Comparison of ENCODE assay signal across 21 cellular contexts in the genomic region with DNA sequence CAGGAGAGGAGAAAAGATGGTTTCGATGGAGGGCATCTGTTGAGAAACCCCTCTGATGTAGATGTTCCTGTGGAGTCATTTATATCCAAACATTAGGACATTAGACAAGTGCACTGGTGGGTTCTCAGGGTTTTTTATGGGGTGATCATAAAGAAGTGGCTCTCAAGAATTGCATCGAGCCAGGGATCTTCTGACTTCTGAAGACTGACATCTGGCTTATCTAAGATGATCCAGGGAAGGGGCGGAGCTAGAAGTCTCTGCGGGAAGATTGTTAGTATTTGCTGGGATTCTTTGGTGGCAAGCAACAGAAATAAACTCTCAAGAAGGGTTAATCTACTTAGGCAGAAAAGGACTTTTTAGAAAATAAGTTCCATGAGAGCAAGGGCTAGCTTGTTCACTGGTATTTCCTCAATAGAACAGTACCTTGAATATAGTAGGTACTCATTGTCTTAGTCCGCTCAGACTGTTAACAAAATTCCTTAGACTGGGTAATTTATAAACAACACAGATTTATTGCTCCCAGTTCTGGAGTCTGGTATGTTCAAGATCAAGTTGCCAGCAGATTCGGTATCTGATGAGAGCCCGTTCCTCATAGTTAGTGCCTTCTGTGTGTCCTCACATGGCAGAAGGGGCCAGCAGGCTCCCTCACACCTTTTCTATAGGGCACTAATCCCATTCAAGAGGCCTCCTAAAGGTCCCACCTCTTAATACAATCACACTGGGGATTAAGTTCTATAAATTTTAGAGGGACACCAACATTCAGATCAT. TPM values are rescaled to one million over a fixed set of nuclear protein-coding genes. Genes with fewer than 3 reads are reported as not detected.
DNase-seq lines count a peak whose midpoint lies in the region; ATAC-seq and TF ChIP-seq lines count a peak whose summit lies in the region.
"Had no signal": no experiment of that assay in that cellular context is flagged by ENCODE, and none has a peak within 500 bp of the region (broad histone marks: within the 10 kb centered on the region; RNA-seq: fewer than 3 reads in every experiment).

No MANE protein-coding gene starts in this region.

- no peak for ATAC-seq in heart left ventricle
- ATAC-seq in right cardiac atrium = no peak
- ATAC-seq in upper lobe of left lung (ENCODE audit: low FRiP score in 2 of 2) = no peak
- no peak for ATAC-seq in HG03521 (IDR thresholded peaks at IDR 0.05; ENCODE audit: unreplicated experiment)
- ATAC-seq: activated CD8-positive, alpha-beta memory T cell treated with anti-CD3 and anti-CD28 coated beads, Interleukin-2, amount 10 ng/mL, durations not matched to agents 7 days and 5 days; activated naive CD4-positive, alpha-beta T cell treated with anti-CD3 and anti-CD28 coated beads, Interleukin-2, amount 50 U/mL, for 72 hours had no signal

- H3K4me1 ChIP-seq in heart left ventricle = peaks cover 0 to 16% (median 12%) of the 10 kb centered on the region in 12 donors
- no peaks in the 10 kb centered on the region for H3K4me1 ChIP-seq in right cardiac atrium (ENCODE audit: control insufficient read depth, insufficient read depth, low read length)
- peaks cover 24% of the 10 kb centered on the region for H3K4me1 ChIP-seq in rectal smooth muscle tissue (ENCODE audit: control insufficient read depth, insufficient read depth, low read length)
- H3K4me1 ChIP-seq in transverse colon = peaks cover 0 to 19% (median 8%) of the 10 kb centered on the region in 4 donors
- peaks cover 0 to 5% (median 4%) of the 10 kb centered on the region in 4 donors for H3K4me1 ChIP-seq in upper lobe of left lung
- H3K4me1 ChIP-seq: pancreas, testis had no signal

- no peak overlapping the region for H3K9ac ChIP-seq in rectal smooth muscle tissue (ENCODE audit: low read length)
- H3K9ac ChIP-seq: SK-N-SH had no signal

- H3K4me3 ChIP-seq in heart left ventricle = no peak overlapping the region
- no peak overlapping the region for H3K4me3 ChIP-seq in right cardiac atrium (ENCODE audit: low read length)
- no peak overlapping the region for H3K4me3 ChIP-seq in rectal smooth muscle tissue (ENCODE audit: low read length)
- no peak overlapping the region for H3K4me3 ChIP-seq in transverse colon
- H3K4me3 ChIP-seq in upper lobe of left lung = no peak overlapping the region
- H3K4me3 ChIP-seq: pancreas, testis had no signal

- H3K4me1 Mint-ChIP-seq in chondrocyte (ENCODE audit: low read depth) = peaks cover 26% of the 10 kb centered on the region
- H3K4me1 Mint-ChIP-seq: activated CD4-positive, alpha-beta T cell treated with anti-CD3 and anti-CD28 coated beads, Interleukin-2, amount 10 ng/mL, durations not matched to agents 24 days and 14 days; activated CD8-positive, alpha-beta memory T cell treated with anti-CD3 and anti-CD28 coated beads, Interleukin-2, amount 10 ng/mL, durations not matched to agents 7 days and 5 days had no signal

- DNase-seq in heart left ventricle = no peak
- no peak for DNase-seq in right cardiac atrium
- no peak for DNase-seq in chondrocyte (ENCODE audit: low spot score)
- no peak for DNase-seq in transverse colon
- DNase-seq in DMS53 treated with DMSO at 0.1 percent for 48 hours (lab: John Stamatoyannopoulos, UW; ENCODE audit: unreplicated experiment) = no peak
- no peak for DNase-seq in upper lobe of left lung
- DNase-seq: activated CD4-positive, alpha-beta T cell treated with anti-CD3 and anti-CD28 coated beads, Interleukin-2, amount 10 ng/mL, durations not matched to agents 24 days and 14 days; activated CD8-positive, alpha-beta memory T cell treated with anti-CD3 and anti-CD28 coated beads, Interleukin-2, amount 10 ng/mL, durations not matched to agents 7 days and 5 days; cerebellar nuclear complex; DMS79; effector memory CD4-positive, alpha-beta T cell; foreskin melanocyte; nephron progenitor cell; pancreas; SK-N-SH; stimulated activated CD4-positive, alpha-beta T cell treated with anti-CD3 and anti-CD28 coated beads, Interleukin-1b, Interleukin-23, amount 100 ng/mL, for 48 hours; testis had no signal

- H3K9me3 ChIP-seq in heart left ventricle = peaks cover 0 to 5% (median 0%) of the 10 kb centered on the region in 12 donors
- H3K9me3 ChIP-seq in right cardiac atrium (ENCODE audit: control insufficient read depth, low read length) = no peaks in the 10 kb centered on the region
- no peaks in the 10 kb centered on the region for H3K9me3 ChIP-seq in transverse colon
- no peaks in the 10 kb centered on the region for H3K9me3 ChIP-seq in upper lobe of left lung
- H3K9me3 ChIP-seq: pancreas, SK-N-SH, testis had no signal

- H3K4me3 Mint-ChIP-seq in chondrocyte (ENCODE audit: unreplicated experiment) = no peak overlapping the region
- H3K4me3 Mint-ChIP-seq: activated CD4-positive, alpha-beta T cell treated with anti-CD3 and anti-CD28 coated beads, Interleukin-2, amount 10 ng/mL, durations not matched to agents 24 days and 14 days; activated CD8-positive, alpha-beta memory T cell treated with anti-CD3 and anti-CD28 coated beads, Interleukin-2, amount 10 ng/mL, durations not matched to agents 7 days and 5 days; B cell; nephron progenitor cell had no signal

- no peaks in the 10 kb centered on the region for H3K9me3 Mint-ChIP-seq in chondrocyte (ENCODE audit: low read depth)
- H3K9me3 Mint-ChIP-seq: activated CD4-positive, alpha-beta T cell treated with anti-CD3 and anti-CD28 coated beads, Interleukin-2, amount 10 ng/mL, durations not matched to agents 24 days and 14 days; activated naive CD4-positive, alpha-beta T cell treated with anti-CD3 and anti-CD28 coated beads, Interleukin-2, amount 50 U/mL, for 72 hours had no signal

- peak overlapping the region; percentile 62 for H3K27ac Mint-ChIP-seq in chondrocyte (ENCODE audit: unreplicated experiment)
- H3K27ac Mint-ChIP-seq: activated CD4-positive, alpha-beta T cell treated with anti-CD3 and anti-CD28 coated beads, Interleukin-2, amount 10 ng/mL, durations not matched to agents 24 days and 14 days; activated CD8-positive, alpha-beta memory T cell treated with anti-CD3 and anti-CD28 coated beads, Interleukin-2, amount 10 ng/mL, durations not matched to agents 7 days and 5 days; activated naive CD4-positive, alpha-beta T cell treated with anti-CD3 and anti-CD28 coated beads, Interleukin-2, amount 50 U/mL, for 72 hours; B cell; nephron progenitor cell had no signal

- H3K27ac ChIP-seq in heart left ventricle = peak overlapping the region in 11 of 12 donors; percentile 3 to 84 (median 75)
- H3K27ac ChIP-seq in right cardiac atrium (ENCODE audit: low read length) = no peak overlapping the region
- peak overlapping the region; percentile 78 for H3K27ac ChIP-seq in rectal smooth muscle tissue (ENCODE audit: low read depth, low read length)
- peak overlapping the region; percentile 41 to 84 (median 74) for H3K27ac ChIP-seq in transverse colon
- no peak overlapping the region for H3K27ac ChIP-seq in upper lobe of left lung
- H3K27ac ChIP-seq: pancreas, testis had no signal

- WGBS in heart left ventricle, 4 donors = 85 to 88% (median 87%) methylated on average over 7 of the region's 7 CpGs
- WGBS in right cardiac atrium = 86% methylated on average over 7 of the region's 7 CpGs
- 66 to 81% methylated on average over 3 to 7 of the region's 7 CpGs for WGBS in transverse colon (ENCODE audit: low coverage in 1 of 2), 2 donors
- WGBS in upper lobe of left lung, 2 donors = 79 to 85% methylated on average over 6 to 7 of the region's 7 CpGs

- no peaks in the 10 kb centered on the region for H3K27me3 ChIP-seq in heart left ventricle
- no peaks in the 10 kb centered on the region for H3K27me3 ChIP-seq in right cardiac atrium (ENCODE audit: control insufficient read depth, insufficient read depth)
- H3K27me3 ChIP-seq in rectal smooth muscle tissue (ENCODE audit: control insufficient read depth, insufficient read depth, low read length) = no peaks in the 10 kb centered on the region
- H3K27me3 ChIP-seq in transverse colon = no peaks in the 10 kb centered on the region
- no peaks in the 10 kb centered on the region for H3K27me3 ChIP-seq in upper lobe of left lung
- H3K27me3 ChIP-seq: pancreas, testis had no signal

- TF ChIP-seq EP300 in transverse colon (IDR thresholded peaks at IDR 0.05; ENCODE audit: low read depth) (no peak), upper lobe of left lung (IDR thresholded peaks at IDR 0.05) (no peak)

- no peak for TF ChIP-seq CTCF in heart left ventricle (IDR thresholded peaks at IDR 0.05)
- no peak for TF ChIP-seq CTCF in chondrocyte (IDR thresholded peaks at IDR 0.05)
- TF ChIP-seq CTCF in transverse colon (IDR thresholded peaks at IDR 0.05) = no peak
- no peak for TF ChIP-seq CTCF in upper lobe of left lung (IDR thresholded peaks at IDR 0.05)

- in situ Hi-C loops in transverse colon (cut with MboI; ENCODE audit: low pct_ligation_motif_present in 1 of 4, low pct_unique_long_range_greater_than_20kb in 1 of 4, low sequenced_read_pairs in 3 of 4) = no loop called here

- no peaks in the 10 kb centered on the region for H3K36me3 ChIP-seq in heart left ventricle
- H3K36me3 ChIP-seq in rectal smooth muscle tissue (ENCODE audit: control insufficient read depth, insufficient read depth, low read length) = no peaks in the 10 kb centered on the region
- no peaks in the 10 kb centered on the region for H3K36me3 ChIP-seq in transverse colon
- no peaks in the 10 kb centered on the region for H3K36me3 ChIP-seq in upper lobe of left lung
- H3K36me3 ChIP-seq: pancreas had no signal

- no peak for TF ChIP-seq POLR2A in heart left ventricle (IDR thresholded peaks at IDR 0.05)
- no peak for TF ChIP-seq POLR2A in transverse colon (IDR thresholded peaks at IDR 0.05)
- TF ChIP-seq POLR2A in upper lobe of left lung (IDR thresholded peaks at IDR 0.05) = no peak

- intact Hi-C loops in heart left ventricle (cut with DNase I) = no loop called here
- intact Hi-C loops in right cardiac atrium (cut with DNase I) = no loop called here
- intact Hi-C loops in transverse colon (cut with DNase I; ENCODE audit: low total_unique reads) = loop anchor here (5.0 kb wide), 1 partner anchor 73 kb away; no protein-coding TSS in a partner anchor

- H3K36me3 Mint-ChIP-seq in chondrocyte (ENCODE audit: low read depth) = no peaks in the 10 kb centered on the region
- H3K36me3 Mint-ChIP-seq: activated CD8-positive, alpha-beta memory T cell treated with anti-CD3 and anti-CD28 coated beads, Interleukin-2, amount 10 ng/mL, durations not matched to agents 7 days and 5 days; activated naive CD4-positive, alpha-beta T cell treated with anti-CD3 and anti-CD28 coated beads, Interleukin-2, amount 50 U/mL, for 72 hours had no signal

- no peaks in the 10 kb centered on the region for H3K27me3 Mint-ChIP-seq in chondrocyte (ENCODE audit: low read depth)
- H3K27me3 Mint-ChIP-seq: B cell had no signal

RNA-seq across cellular contexts. Expression of gene SYPL1, which starts 28.5 kb away (rescaled TPM):
- total RNA-seq in heart left ventricle = 10 to 100 TPM; 71.7 to 99.8 (median 78.5) TPM
- polyA plus RNA-seq in heart left ventricle = 10 to 100 TPM; 70.6 to 93.4 TPM
- total RNA-seq in right cardiac atrium = 10 to 100 TPM; 72.2 to 86.9 (median 79.7) TPM
- 78.0 TPM for polyA plus RNA-seq in right cardiac atrium
- 53.9 to 75.7 TPM (median 71.8 TPM) in 3 replicates for total RNA-seq in chondrocyte
- total RNA-seq in transverse colon = 10 to 100 TPM; 36.7 to 81.8 (median 59.5) TPM
- total RNA-seq in upper lobe of left lung = 10 to 100 TPM; 24.1 to 100.0 (median 71.7) TPM

Comparison
In these comparisons a context has a peak if more than half of its experiments do, and no peak if none do; other contexts are left out.
1. H3K27ac ChIP-seq: peak in heart left ventricle (11 of 12), rectal smooth muscle tissue (single experiment) and transverse colon (4 of 4); none in right cardiac atrium (single experiment) and upper lobe of left lung (0 of 4).